In the genomic region with DNA sequence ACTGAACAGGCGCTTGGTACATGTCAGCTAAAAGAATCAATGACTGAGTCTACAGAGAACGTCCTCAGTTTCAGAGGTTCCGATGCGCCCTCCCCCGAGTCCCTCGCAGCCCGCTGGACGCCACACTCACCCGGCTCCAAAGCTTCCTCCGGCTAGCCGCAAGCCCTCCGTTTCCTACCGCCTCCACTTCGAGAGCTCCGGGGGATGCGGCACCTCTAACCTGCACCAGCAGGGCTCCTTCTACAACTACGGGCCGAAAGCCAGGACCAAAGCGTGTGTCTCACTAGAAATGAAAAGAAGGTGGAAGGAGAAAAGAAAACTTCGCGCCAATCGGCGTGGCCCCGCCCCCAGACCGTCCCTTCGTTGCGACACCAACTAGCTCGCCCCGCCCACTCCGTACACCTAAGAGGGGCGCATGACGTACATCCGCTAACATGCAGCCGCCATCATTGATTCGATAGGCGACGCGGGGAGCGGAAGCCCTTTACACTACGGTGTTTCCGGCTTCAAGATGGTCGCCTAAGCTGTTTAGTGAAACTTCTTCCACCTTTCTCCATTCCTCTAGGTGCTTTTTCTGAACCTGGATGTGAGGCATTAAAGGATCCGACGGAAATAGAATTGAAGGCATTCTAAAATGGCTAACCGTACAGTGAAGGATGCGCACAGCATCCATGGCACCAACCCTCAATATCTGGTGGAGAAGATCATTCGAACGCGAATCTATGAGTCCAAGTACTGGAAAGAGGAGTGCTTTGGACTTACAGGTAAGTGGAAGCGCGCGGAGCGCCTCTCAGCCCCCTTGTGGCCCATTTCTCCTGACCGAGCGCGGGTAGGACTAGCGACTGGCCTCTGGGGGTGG, we compare ENCODE assay signal across 1 cellular context.
A peak's percentile ranks its signal among the peaks of the same experiment; 100 is the strongest.
TF ChIP-seq lines count a peak whose summit lies in the region.

Gene ORC1, minus strand, starts transcription at position 308 of the 859 bp plus-strand sequence. CDS start 2,200 bp downstream, outside the sequence.
A gene with protein sequence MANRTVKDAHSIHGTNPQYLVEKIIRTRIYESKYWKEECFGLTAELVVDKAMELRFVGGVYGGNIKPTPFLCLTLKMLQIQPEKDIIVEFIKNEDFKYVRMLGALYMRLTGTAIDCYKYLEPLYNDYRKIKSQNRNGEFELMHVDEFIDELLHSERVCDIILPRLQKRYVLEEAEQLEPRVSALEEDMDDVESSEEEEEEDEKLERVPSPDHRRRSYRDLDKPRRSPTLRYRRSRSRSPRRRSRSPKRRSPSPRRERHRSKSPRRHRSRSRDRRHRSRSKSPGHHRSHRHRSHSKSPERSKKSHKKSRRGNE (plus strand): TSS at position 487 of the 859 bp plus-strand sequence. CDS start 148 bp downstream, at position 635.

TF ChIP-seq in K562, 482 proteins besides CTCF, POLR2A, EP300 and RAD21 (continued from another document and continues in another):
- TF ChIP-seq ETS1 (conservative IDR thresholded peaks at IDR 0.05; ENCODE audit: control insufficient read depth, low read depth, low read length) (peak; percentile 63; the same call in 1 of the 2 replicates), PHF21A (IDR thresholded peaks at IDR 0.05; ENCODE audit: borderline replicate concordance, low read depth) (no peak), NFATC3 (IDR thresholded peaks at IDR 0.05) (peak; percentile 63; the same call in 1 of the 2 replicates), THRB (CRISPR knock-in tag; conservative IDR thresholded peaks at IDR 0.05) (peak; percentile 39; the same call in 1 of the 2 replicates), GTF2F1 (IDR thresholded peaks at IDR 0.05; ENCODE audit: low read depth, low read length) (no peak), CXXC5 (CRISPR knock-in tag; IDR thresholded peaks at IDR 0.05) (peak; percentile 76), CREBBP (IDR thresholded peaks at IDR 0.05; ENCODE audit: low read depth, low read length) (no peak), ZNF24 (IDR thresholded peaks at IDR 0.05) (0 out of 2 replicates have a peak, but pooled peaks have one; percentile 5), ZBTB9 (CRISPR knock-in tag; IDR thresholded peaks at IDR 0.05) (peak; percentile 37; the same call in 1 of the 2 replicates), MLLT1 (IDR thresholded peaks at IDR 0.05) (peak in 1 of 2 experiments; percentile 64; a peak in 1 of 4 replicates), ZNF184 (CRISPR knock-in tag; IDR thresholded peaks at IDR 0.05) (no peak), TSHZ1 (CRISPR knock-in tag; IDR thresholded peaks at IDR 0.05) (no peak), SIN3B (IDR thresholded peaks at IDR 0.05; ENCODE audit: low read depth) (peak; percentile 95), ZNF316 (IDR thresholded peaks at IDR 0.05) (no peak), PHB2 (IDR thresholded peaks at IDR 0.05; ENCODE audit: low read depth) (peak; percentile 28; the same call in 1 of the 2 replicates), NFIC (IDR thresholded peaks at IDR 0.05) (peak; percentile 28; the same call in 1 of the 2 replicates), TAF1 (IDR thresholded peaks at IDR 0.05; ENCODE audit: control insufficient read depth, extremely low read depth, insufficient read depth, low read length, severe bottlenecking) (peak; percentile 95), CREB1 (IDR thresholded peaks at IDR 0.05) (peak; percentile 97), CREB1 (CRISPR knock-in tag; IDR thresholded peaks at IDR 0.05) (peak; percentile 97), BDP1 (IDR thresholded peaks at IDR 0.05; ENCODE audit: insufficient read depth, insufficient read length) (no peak), COPS2 (conservative IDR thresholded peaks at IDR 0.05) (no peak), ZNF589 (CRISPR knock-in tag; IDR thresholded peaks at IDR 0.05; ENCODE audit: low read depth) (0 out of 2 replicates have a peak, but pooled peaks have one; percentile 30), NFRKB (IDR thresholded peaks at IDR 0.05; ENCODE audit: low read depth) (peak; percentile 99), CHD1 (IDR thresholded peaks at IDR 0.05; ENCODE audit: low read length) (peak; percentile 96), ZNF778 (CRISPR knock-in tag; IDR thresholded peaks at IDR 0.05) (no peak), ZBTB7A (IDR thresholded peaks at IDR 0.05; ENCODE audit: borderline replicate concordance, control insufficient read depth, low read depth, low read length) (no peak), TRIM24 (IDR thresholded peaks at IDR 0.05) (no peak), NELFE (IDR thresholded peaks at IDR 0.05; ENCODE audit: insufficient read depth, insufficient read length) (no peak)
- TF ChIP-seq, protein P1, sequence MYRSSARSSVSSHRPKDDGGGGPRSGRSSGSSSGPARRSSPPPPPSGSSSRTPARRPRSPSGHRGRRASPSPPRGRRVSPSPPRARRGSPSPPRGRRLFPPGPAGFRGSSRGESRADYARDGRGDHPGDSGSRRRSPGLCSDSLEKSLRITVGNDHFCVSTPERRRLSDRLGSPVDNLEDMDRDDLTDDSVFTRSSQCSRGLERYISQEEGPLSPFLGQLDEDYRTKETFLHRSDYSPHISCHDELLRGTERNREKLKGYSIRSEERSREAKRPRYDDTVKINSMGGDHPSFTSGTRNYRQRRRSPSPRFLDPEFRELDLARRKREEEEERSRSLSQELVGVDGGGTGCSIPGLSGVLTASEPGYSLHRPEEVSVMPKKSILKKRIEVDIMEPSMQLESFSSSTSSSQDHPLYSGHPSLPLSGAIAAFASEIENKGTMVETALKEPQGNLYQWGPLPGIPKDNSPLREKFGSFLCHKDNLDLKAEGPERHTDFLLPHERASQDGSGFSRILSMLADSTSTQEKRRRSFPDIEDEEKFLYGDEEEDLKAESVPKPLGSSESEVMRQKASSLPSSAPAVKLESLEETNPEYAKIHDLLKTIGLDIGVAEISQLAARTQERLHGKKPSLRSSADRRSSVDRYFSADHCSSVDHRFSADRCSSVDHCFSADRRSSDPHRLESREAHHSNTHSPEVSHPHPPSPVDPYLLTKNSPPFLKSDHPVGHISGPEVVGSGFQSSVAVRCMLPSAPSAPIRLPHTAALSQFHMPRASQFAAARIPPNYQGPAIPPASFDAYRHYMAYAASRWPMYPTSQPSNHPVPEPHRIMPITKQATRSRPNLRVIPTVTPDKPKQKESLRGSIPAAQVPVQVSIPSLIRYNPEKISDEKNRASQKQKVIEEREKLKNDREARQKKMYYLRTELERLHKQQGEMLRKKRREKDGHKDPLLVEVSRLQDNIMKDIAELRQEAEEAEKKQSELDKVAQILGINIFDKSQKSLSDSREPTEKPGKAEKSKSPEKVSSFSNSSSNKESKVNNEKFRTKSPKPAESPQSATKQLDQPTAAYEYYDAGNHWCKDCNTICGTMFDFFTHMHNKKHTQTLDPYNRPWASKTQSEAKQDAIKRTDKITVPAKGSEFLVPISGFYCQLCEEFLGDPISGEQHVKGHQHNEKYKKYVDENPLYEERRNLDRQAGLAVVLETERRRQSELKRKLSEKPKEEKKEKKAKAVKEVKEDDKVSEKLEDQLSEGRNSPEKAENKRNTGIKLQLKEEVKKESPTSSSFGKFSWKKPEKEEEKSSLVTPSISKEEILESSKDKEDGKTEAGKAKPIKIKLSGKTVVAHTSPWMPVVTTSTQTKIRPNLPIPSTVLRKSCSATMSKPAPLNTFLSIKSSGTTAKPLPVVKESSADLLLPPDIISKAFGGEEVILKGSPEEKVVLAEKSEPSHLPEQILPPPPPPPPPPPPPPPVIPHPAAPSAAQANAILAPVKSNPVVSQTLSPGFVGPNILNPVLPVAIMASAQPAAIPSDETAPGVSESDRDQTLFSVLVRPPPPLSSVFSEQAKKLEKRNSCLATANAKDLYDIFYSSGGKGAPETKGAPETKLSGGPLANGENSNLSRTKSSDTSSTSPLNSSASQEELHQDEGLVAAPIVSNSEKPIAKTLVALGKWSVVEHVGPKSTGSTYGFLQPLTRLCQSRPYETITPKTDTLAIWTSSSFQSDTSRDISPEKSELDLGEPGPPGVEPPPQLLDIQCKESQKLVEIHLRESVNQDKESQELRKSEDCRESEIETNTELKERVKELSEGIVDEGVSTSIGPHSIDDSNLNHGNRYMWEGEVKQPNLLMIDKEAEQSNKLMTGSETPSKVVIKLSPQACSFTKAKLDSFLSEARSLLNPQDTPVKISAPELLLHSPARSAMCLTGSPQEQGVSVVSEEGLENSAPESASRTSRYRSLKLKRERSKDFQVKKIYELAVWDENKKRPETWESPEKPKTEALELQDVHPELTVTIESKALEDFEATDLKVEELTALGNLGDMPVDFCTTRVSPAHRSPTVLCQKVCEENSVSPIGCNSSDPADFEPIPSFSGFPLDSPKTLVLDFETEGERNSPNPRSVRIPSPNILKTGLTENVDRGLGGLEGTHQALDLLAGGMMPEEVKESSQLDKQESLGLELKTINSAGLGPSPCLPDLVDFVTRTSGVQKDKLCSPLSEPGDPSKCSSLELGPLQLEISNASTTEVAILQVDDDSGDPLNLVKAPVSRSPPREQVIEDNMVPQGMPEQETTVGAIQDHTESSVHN (IDR thresholded peaks at IDR 0.05; ENCODE audit: borderline replicate concordance in 1 of 2, low read depth in 1 of 2), result peak in 1 of 2 experiments; percentile 52; a peak in 3 of 4 replicates
- TF ChIP-seq, protein P2, sequence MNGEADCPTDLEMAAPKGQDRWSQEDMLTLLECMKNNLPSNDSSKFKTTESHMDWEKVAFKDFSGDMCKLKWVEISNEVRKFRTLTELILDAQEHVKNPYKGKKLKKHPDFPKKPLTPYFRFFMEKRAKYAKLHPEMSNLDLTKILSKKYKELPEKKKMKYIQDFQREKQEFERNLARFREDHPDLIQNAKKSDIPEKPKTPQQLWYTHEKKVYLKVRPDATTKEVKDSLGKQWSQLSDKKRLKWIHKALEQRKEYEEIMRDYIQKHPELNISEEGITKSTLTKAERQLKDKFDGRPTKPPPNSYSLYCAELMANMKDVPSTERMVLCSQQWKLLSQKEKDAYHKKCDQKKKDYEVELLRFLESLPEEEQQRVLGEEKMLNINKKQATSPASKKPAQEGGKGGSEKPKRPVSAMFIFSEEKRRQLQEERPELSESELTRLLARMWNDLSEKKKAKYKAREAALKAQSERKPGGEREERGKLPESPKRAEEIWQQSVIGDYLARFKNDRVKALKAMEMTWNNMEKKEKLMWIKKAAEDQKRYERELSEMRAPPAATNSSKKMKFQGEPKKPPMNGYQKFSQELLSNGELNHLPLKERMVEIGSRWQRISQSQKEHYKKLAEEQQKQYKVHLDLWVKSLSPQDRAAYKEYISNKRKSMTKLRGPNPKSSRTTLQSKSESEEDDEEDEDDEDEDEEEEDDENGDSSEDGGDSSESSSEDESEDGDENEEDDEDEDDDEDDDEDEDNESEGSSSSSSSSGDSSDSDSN (IDR thresholded peaks at IDR 0.05; ENCODE audit: borderline replicate concordance in 1 of 2, low read depth in 2 of 2, low read length in 2 of 2), result 0 out of 4 replicates have a peak, but pooled peaks have one; percentile 27 to 57
